ENCODE assay signal across 1 cellular context in the genomic region with DNA sequence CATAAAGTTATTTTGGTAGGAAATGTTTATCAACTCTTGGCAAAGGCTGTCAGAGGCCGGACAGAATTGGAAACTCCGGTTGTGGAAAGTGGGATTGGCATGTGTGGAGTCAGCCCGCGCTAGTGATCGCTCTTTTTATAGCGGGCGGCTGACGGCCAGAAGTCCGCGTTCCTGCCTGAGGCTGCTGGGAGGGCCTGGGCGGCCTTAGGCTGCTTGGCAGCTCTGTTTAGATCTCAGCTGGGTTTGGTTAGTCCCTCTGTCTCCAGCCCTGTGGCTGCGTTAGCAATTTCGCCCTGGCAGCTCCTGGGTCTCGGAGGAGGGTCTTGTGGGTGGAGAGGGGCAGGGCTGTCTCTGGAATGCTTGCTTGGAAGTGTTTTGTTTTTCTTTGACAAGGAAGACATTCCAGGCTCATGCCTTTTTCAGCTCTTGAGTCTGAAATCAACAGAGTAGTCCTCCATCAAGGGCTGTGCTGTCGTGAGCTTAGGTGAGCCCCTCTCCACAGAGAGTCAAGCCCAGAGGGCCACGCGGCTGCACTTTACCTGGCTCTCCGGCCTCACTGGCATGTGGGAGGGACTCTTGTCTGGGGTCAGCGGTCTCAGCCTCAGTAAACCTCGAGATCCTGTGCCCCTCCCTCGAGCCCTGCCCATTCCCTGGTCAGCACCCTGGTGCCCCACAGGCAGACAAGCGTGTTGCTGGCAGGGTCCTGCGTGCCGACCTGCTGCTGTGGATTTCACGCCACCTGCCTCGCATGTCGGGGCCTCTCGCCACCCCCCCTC.
TF ChIP-seq lines count a peak whose summit lies in the region.

No MANE protein-coding gene starts in this region.

TF ChIP-seq in GM12878, 131 proteins besides CTCF, POLR2A, EP300 and RAD21:
- TF ChIP-seq SREBF2 (IDR thresholded peaks at IDR 0.05; ENCODE audit: low read length): no peak
- no peak for TF ChIP-seq SIX5 (IDR thresholded peaks at IDR 0.05; ENCODE audit: low read depth, low read length, severe bottlenecking)
- TF ChIP-seq CBX3 (IDR thresholded peaks at IDR 0.05; ENCODE audit: borderline replicate concordance, low read depth): no peak
- TF ChIP-seq CHD2 (IDR thresholded peaks at IDR 0.05; ENCODE audit: borderline replicate concordance, low read depth, low read length): no peak
- no peak for TF ChIP-seq RB1 (IDR thresholded peaks at IDR 0.05; ENCODE audit: borderline replicate concordance)
